In genomic region chr2:230161180-230161579, GRCh38 we compare ENCODE assay signal across 1 cellular context.
TF ChIP-seq lines count a peak whose summit lies in the region.

No MANE protein-coding gene starts in this region.

TF ChIP-seq in GM12878, 131 proteins besides CTCF, POLR2A, EP300 and RAD21:
- TF ChIP-seq MYC (IDR thresholded peaks at IDR 0.05; ENCODE audit: insufficient read depth, insufficient read length, insufficient replicate concordance, low read length, severe bottlenecking) (no peak), CBFB (IDR thresholded peaks at IDR 0.05; ENCODE audit: low read depth) (no peak), TARDBP (IDR thresholded peaks at IDR 0.05; ENCODE audit: borderline replicate concordance) (no peak), TBL1XR1 (IDR thresholded peaks at IDR 0.05; ENCODE audit: low read depth, low read length) (no peak)
- TF ChIP-seq, protein P1, sequence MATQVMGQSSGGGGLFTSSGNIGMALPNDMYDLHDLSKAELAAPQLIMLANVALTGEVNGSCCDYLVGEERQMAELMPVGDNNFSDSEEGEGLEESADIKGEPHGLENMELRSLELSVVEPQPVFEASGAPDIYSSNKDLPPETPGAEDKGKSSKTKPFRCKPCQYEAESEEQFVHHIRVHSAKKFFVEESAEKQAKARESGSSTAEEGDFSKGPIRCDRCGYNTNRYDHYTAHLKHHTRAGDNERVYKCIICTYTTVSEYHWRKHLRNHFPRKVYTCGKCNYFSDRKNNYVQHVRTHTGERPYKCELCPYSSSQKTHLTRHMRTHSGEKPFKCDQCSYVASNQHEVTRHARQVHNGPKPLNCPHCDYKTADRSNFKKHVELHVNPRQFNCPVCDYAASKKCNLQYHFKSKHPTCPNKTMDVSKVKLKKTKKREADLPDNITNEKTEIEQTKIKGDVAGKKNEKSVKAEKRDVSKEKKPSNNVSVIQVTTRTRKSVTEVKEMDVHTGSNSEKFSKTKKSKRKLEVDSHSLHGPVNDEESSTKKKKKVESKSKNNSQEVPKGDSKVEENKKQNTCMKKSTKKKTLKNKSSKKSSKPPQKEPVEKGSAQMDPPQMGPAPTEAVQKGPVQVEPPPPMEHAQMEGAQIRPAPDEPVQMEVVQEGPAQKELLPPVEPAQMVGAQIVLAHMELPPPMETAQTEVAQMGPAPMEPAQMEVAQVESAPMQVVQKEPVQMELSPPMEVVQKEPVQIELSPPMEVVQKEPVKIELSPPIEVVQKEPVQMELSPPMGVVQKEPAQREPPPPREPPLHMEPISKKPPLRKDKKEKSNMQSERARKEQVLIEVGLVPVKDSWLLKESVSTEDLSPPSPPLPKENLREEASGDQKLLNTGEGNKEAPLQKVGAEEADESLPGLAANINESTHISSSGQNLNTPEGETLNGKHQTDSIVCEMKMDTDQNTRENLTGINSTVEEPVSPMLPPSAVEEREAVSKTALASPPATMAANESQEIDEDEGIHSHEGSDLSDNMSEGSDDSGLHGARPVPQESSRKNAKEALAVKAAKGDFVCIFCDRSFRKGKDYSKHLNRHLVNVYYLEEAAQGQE (IDR thresholded peaks at IDR 0.05; ENCODE audit: low read depth, low read length) = no peak
